In genomic region chr6:110949679-110950285, GRCh38 we compare ENCODE assay signal across 8 cellular contexts. TPM values are rescaled to one million over a fixed set of nuclear protein-coding genes. Genes with fewer than 3 reads are reported as not detected.
DNase-seq lines count a peak whose midpoint lies in the region; ATAC-seq, FAIRE-seq and TF ChIP-seq lines count a peak whose summit lies in the region.

No MANE protein-coding gene starts in this region.

- CTCF ChIA-PET in IMR-90 (lab: Yijun Ruan, JAX) (interaction anchor here (1.0 to 1.6 kb wide), 5 partner anchors 9 to 421 kb away, joined by 3 to 7 read pairs (median 4); partner anchors contain the start of gene GTF3C6), HepG2 (lab: Yijun Ruan, JAX; ENCODE audit: low intra/inter-chr PET ratio, low total read pairs) (interaction anchor here (1.2 kb wide), 2 partner anchors 268 to 422 kb away, joined by 4 to 6 read pairs; no protein-coding TSS in a partner anchor)

- H3K9me3 ChIP-seq in IMR-90 (ENCODE audit: control insufficient read depth, insufficient read depth, low read length) (no peaks in the 10 kb centered on the region), adipocyte (ENCODE audit: control insufficient read depth, low read length) (no peaks in the 10 kb centered on the region), HepG2 (ENCODE audit: low read length) (no peaks in the 10 kb centered on the region)

- DNase-seq in IMR-90 = peak; percentile 54
- DNase-seq in adipocyte (ENCODE audit: low read depth) = peak; percentile 86
- no peak for DNase-seq in HepG2 (ENCODE audit: low spot score)
- DNase-seq in mucosa of gallbladder (ENCODE audit: low spot score) = no peak

- H3K4me1 ChIP-seq in IMR-90 (ENCODE audit: control insufficient read depth, insufficient read depth, low read length) (peaks cover 15% of the 10 kb centered on the region), adipocyte (ENCODE audit: control insufficient read depth, insufficient read depth, low read length) (peaks cover 18% of the 10 kb centered on the region), HepG2 (ENCODE audit: insufficient read depth, low read length) (peaks cover 45% of the 10 kb centered on the region)

- TF ChIP-seq POLR2A in IMR-90 (IDR thresholded peaks at IDR 0.05; ENCODE audit: low read depth, low read length) = no peak
- no peak for TF ChIP-seq POLR2A in HepG2 (IDR thresholded peaks at IDR 0.05; ENCODE audit: insufficient read depth in 1 of 2, low read depth in 2 of 2, low read length in 2 of 2)

- no peak overlapping the region for H3K56ac ChIP-seq in IMR-90 (ENCODE audit: extremely low read depth, insufficient read depth, low read length)

- H2BK120ac ChIP-seq in IMR-90 (ENCODE audit: low read depth, low read length) = peak overlapping the region; percentile 41; the same call in 1 of the 2 replicates

- no peaks in the 10 kb centered on the region for H4K20me1 ChIP-seq in IMR-90 (ENCODE audit: insufficient read depth, low read length)
- H4K20me1 ChIP-seq in HepG2 (ENCODE audit: insufficient read depth, low read length) = no peaks in the 10 kb centered on the region

- no peak overlapping the region for H3K18ac ChIP-seq in IMR-90 (ENCODE audit: low read depth, low read length)

- TF ChIP-seq CTCF in C4-2B (conservative IDR thresholded peaks at IDR 0.05) (peak; percentile 72), IMR-90 (conservative IDR thresholded peaks at IDR 0.05; ENCODE audit: low read depth, low read length) (peak; percentile 66), HepG2 (CRISPR knock-in tag; IDR thresholded peaks at IDR 0.05) (peak; percentile 23; the same call in 1 of the 2 replicates)

- no peak overlapping the region for H2BK5ac ChIP-seq in IMR-90 (ENCODE audit: low read depth, low read length, poor library complexity, severe bottlenecking)

- FAIRE-seq in HepG2 (lab: Jason Lieb, UNC) = no peak

- dilution Hi-C loops in IMR-90 (cut with HindIII; ENCODE audit: low sequenced_read_pairs, unreplicated experiment) = no loop called here

- WGBS in IMR-90 (ENCODE audit: extremely low coverage in 2 of 2, insufficient read length in 1 of 2), 2 experiments = no CpG with 5 or more reads among the region's 8 CpGs
- 58% methylated on average over 8 of the region's 8 CpGs for WGBS in HepG2 (ENCODE audit: low lambda C conversion rate)

- ATAC-seq in IMR-90 (ENCODE audit: low read depth) (no peak), HepG2 (no peak), GM19328 (IDR thresholded peaks at IDR 0.05; ENCODE audit: unreplicated experiment) (no peak), HG02588 (IDR thresholded peaks at IDR 0.05; ENCODE audit: unreplicated experiment) (no peak), HG03196 (IDR thresholded peaks at IDR 0.05; ENCODE audit: unreplicated experiment) (no peak)

- no peak overlapping the region; the same call in 1 of the 2 replicates for H2BK20ac ChIP-seq in IMR-90 (ENCODE audit: low read depth, low read length)

- H3K27me3 ChIP-seq in IMR-90 (ENCODE audit: control insufficient read depth, insufficient read depth, low read length) = no peaks in the 10 kb centered on the region
- H3K27me3 ChIP-seq in adipocyte (replicated peaks; ENCODE audit: control insufficient read depth, insufficient read depth, low read length) = no peaks in the 10 kb centered on the region
- H3K27me3 ChIP-seq in HepG2 (ENCODE audit: control insufficient read depth in 1 of 2, insufficient read depth in 2 of 2, low read length in 2 of 2) = no peaks in the 10 kb centered on the region

- peak overlapping the region; percentile 52 for H2AK9ac ChIP-seq in IMR-90 (replicated peaks; ENCODE audit: low read depth, low read length, poor library complexity)

- H4K91ac ChIP-seq in IMR-90 (ENCODE audit: insufficient read depth, low read depth, low read length) = no peak overlapping the region

- no peak overlapping the region for H3K23ac ChIP-seq in IMR-90 (ENCODE audit: low read depth, low read length)

- no peaks in the 10 kb centered on the region for H3K36me3 ChIP-seq in IMR-90 (ENCODE audit: control insufficient read depth, insufficient read depth, low read length)
- H3K36me3 ChIP-seq in adipocyte (ENCODE audit: control insufficient read depth, insufficient read depth, low read length, severe bottlenecking) = no peaks in the 10 kb centered on the region
- no peaks in the 10 kb centered on the region for H3K36me3 ChIP-seq in HepG2 (replicated peaks in 1 of 2; ENCODE audit: control insufficient read depth in 1 of 2, insufficient read depth in 2 of 2, low read length in 2 of 2)

- H3K79me1 ChIP-seq in IMR-90 (ENCODE audit: low read depth in 1 of 2, low read length in 2 of 2) = no peaks in the 10 kb centered on the region

- in situ Hi-C loops in IMR-90 (cut with MboI; ENCODE audit: low sequenced_read_pairs) = loop anchor here (5.0 to 10.0 kb wide), 3 partner anchors 72 to 425 kb away; no protein-coding TSS in a partner anchor
- in situ Hi-C loops in HepG2 (cut with HindIII; ENCODE audit: extremely low pct_ligation_motif_present, low pct_unique_long_range_greater_than_20kb) = no loop called here

- H3K79me2 ChIP-seq in HepG2 (ENCODE audit: insufficient read depth, low read length) = no peaks in the 10 kb centered on the region

- H3K4ac ChIP-seq in IMR-90 (ENCODE audit: low read depth, low read length) = no peak overlapping the region; the same call in 1 of the 2 replicates

- peak overlapping the region; percentile 41 for H3K27ac ChIP-seq in C4-2B
- H3K27ac ChIP-seq in IMR-90 (ENCODE audit: insufficient read depth, low read length) = no peak overlapping the region
- no peak overlapping the region for H3K27ac ChIP-seq in HepG2 (ENCODE audit: extremely low read length, insufficient read depth, low read length)

- no peaks in the 10 kb centered on the region for H3K9me1 ChIP-seq in IMR-90 (ENCODE audit: insufficient read depth, low read length)

- H2AK5ac ChIP-seq in IMR-90 (ENCODE audit: low read depth, low read length) = peak overlapping the region; percentile 70; the same call in 1 of the 2 replicates

- no peak overlapping the region for H3K9ac ChIP-seq in IMR-90 (ENCODE audit: low read depth, low read length)
- peak overlapping the region; percentile 29 for H3K9ac ChIP-seq in adipocyte (ENCODE audit: low read length)
- H3K9ac ChIP-seq in HepG2 (ENCODE audit: insufficient read depth, low read depth, low read length) = no peak overlapping the region

- TF ChIP-seq RAD21 in IMR-90 (IDR thresholded peaks at IDR 0.05; ENCODE audit: low read length) (peak; percentile 53), HepG2 (CRISPR knock-in tag; IDR thresholded peaks at IDR 0.05) (no peak)

- peak overlapping the region; percentile 50; the same call in 1 of the 2 replicates for H3K4me2 ChIP-seq in IMR-90 (ENCODE audit: low read depth, low read length)
- peak overlapping the region; percentile 10; the same call in 1 of the 2 replicates for H3K4me2 ChIP-seq in HepG2 (ENCODE audit: low read depth, low read length)

- intact Hi-C loops in IMR-90 (cut with micrococcal nuclease) = loop anchor here (1.0 kb wide), 1 partner anchor 267 kb away; no protein-coding TSS in a partner anchor
- intact Hi-C loops in HepG2 (cut with micrococcal nuclease; ENCODE audit: unreplicated experiment) = loop anchor here (1.0 to 5.0 kb wide), 3 partner anchors 72 to 421 kb away; no protein-coding TSS in a partner anchor

- no peak overlapping the region for H4K5ac ChIP-seq in IMR-90 (ENCODE audit: low read depth, low read length)

- H2BK15ac ChIP-seq in IMR-90 (ENCODE audit: low read depth, low read length) = peak overlapping the region; percentile 74; the same call in 1 of the 3 replicates

- no peak overlapping the region for H3K14ac ChIP-seq in IMR-90 (replicated peaks; ENCODE audit: low read depth, low read length)

- peak overlapping the region in 1 of 2 experiments; percentile 54; a peak in 2 of 4 replicates for H4K8ac ChIP-seq in IMR-90 (ENCODE audit: low read depth in 2 of 2, low read length in 2 of 2)

- H3K4me3 ChIP-seq in IMR-90 (ENCODE audit: insufficient read depth, low read depth, low read length) = no peak overlapping the region
- no peak overlapping the region for H3K4me3 ChIP-seq in adipocyte (ENCODE audit: low read length)
- H3K4me3 ChIP-seq in HepG2 (replicated peaks in 1 of 3; ENCODE audit: insufficient read depth in 1 of 3, low read depth in 2 of 3, low read length in 3 of 3) = no peak overlapping the region

- TF ChIP-seq EP300 in HepG2 (IDR thresholded peaks at IDR 0.05; ENCODE audit: low read depth in 2 of 2, low read length in 2 of 2) (no peak), HepG2 (CRISPR knock-in tag; IDR thresholded peaks at IDR 0.05; ENCODE audit: borderline replicate concordance) (no peak)

- no peak overlapping the region for H2AFZ ChIP-seq in IMR-90 (replicated peaks; ENCODE audit: low read length, poor library complexity)
- H2AFZ ChIP-seq in HepG2 (ENCODE audit: low read length) = no peak overlapping the region

- BruUV-seq in IMR-90 (replicated peaks; lab: Mats Ljungman, UMichigan) (no TSS peak), HepG2 (replicated peaks; lab: Mats Ljungman, UMichigan) (no TSS peak)

- POLR2A ChIA-PET in IMR-90 (lab: Charles Lee; ENCODE audit: unreplicated experiment) = no interaction called here
- POLR2A ChIA-PET in HepG2 (lab: Yijun Ruan, JAX) = interaction anchor here (1.4 kb wide), 2 partner anchors 73 to 267 kb away, joined by 4 read pairs; no protein-coding TSS in a partner anchor

RNA-seq across cellular contexts. Expression of gene GTF3C6, which starts 8.7 kb away (rescaled TPM):
- 10.4 and 42.5 TPM in 2 replicates for total RNA-seq in IMR-90 (2012; rRNA removed)
- 32.5 and 40.5 TPM in 2 replicates for polyA plus RNA-seq in IMR-90 (2012; rRNA removed)
- polyA plus RNA-seq in IMR-90 (2012; cell fraction: cytosol; rRNA removed) = 4.0 and 10.3 TPM in 2 replicates
- 0.53 and 4.8 TPM in 2 replicates for polyA plus RNA-seq in IMR-90 (2012; cell fraction: nucleus; rRNA removed; ENCODE audit: low replicate concordance)
- total RNA-seq in HepG2 (2016; rRNA removed; fragmentation: Illumina TruSeq; extraction: Trizol) = 160 and 195 TPM in 2 replicates
- 144 and 180 TPM in 2 replicates for total RNA-seq in HepG2 (2016; cell fraction: cytosol; rRNA removed; fragmentation: Illumina TruSeq; extraction: Trizol; ENCODE audit: low read depth)
- total RNA-seq in HepG2 (2016; cell fraction: insoluble cytoplasmic fraction; rRNA removed; fragmentation: Illumina TruSeq; extraction: Trizol) = 161 and 199 TPM in 2 replicates
- 230 and 276 TPM in 2 replicates for total RNA-seq in HepG2 (2016; cell fraction: membrane; rRNA removed; fragmentation: Illumina TruSeq; extraction: Trizol)
- 55.6 and 59.8 TPM in 2 replicates for total RNA-seq in HepG2 (2016; cell fraction: nucleus; rRNA removed; fragmentation: Illumina TruSeq; extraction: Trizol)
- 19.3 and 21.6 TPM in 2 replicates for polyA plus RNA-seq in HepG2 (2011; rRNA removed)
- polyA plus RNA-seq in HepG2 (2011; cell fraction: cytosol; rRNA removed) = 12.0 and 21.0 TPM in 2 replicates
- polyA plus RNA-seq in HepG2 (2011; cell fraction: nucleus; rRNA removed) = 4.4 and 8.4 TPM in 2 replicates
- polyA plus RNA-seq in HepG2 (2012) = 77.9 and 114 TPM in 2 replicates
- polyA plus RNA-seq in HepG2 (2016; cell fraction: cytosol; fragmentation: Illumina TruSeq; extraction: Trizol; ENCODE audit: low read depth) = 218 and 250 TPM in 2 replicates
- polyA plus RNA-seq in HepG2 (2016; cell fraction: insoluble cytoplasmic fraction; fragmentation: Illumina TruSeq; extraction: Trizol; ENCODE audit: low read depth) = 229 and 233 TPM in 2 replicates
- polyA plus RNA-seq in HepG2 (2016; cell fraction: membrane; fragmentation: Illumina TruSeq; extraction: Trizol; ENCODE audit: low read depth) = 267 and 309 TPM in 2 replicates
- polyA plus RNA-seq in HepG2 (2016; cell fraction: nucleus; fragmentation: Illumina TruSeq; extraction: Trizol; ENCODE audit: insufficient read depth, low read depth) = 100 and 108 TPM in 2 replicates
- polyA minus RNA-seq in HepG2 (2011; rRNA and poly(A)+ RNA removed; ENCODE audit: low replicate concordance) = 1.5 and 1.7 TPM in 2 replicates
- polyA minus RNA-seq in HepG2 (2011; cell fraction: cytosol; rRNA and poly(A)+ RNA removed) = 16.9 and 21.8 TPM in 2 replicates
- polyA minus RNA-seq in HepG2 (2011; cell fraction: nucleus; rRNA and poly(A)+ RNA removed) = 12.1 and 14.3 TPM in 2 replicates
- total RNA-seq in mucosa of gallbladder = 137 TPM

RNA-seq across cellular contexts. Expression of gene RPF2, which starts 32.1 kb away (rescaled TPM):
- 17.7 and 38.3 TPM in 2 replicates for total RNA-seq in IMR-90 (2012; rRNA removed)
- polyA plus RNA-seq in IMR-90 (2012; rRNA removed) = 13.6 and 18.9 TPM in 2 replicates
- polyA plus RNA-seq in IMR-90 (2012; cell fraction: cytosol; rRNA removed) = 1.9 and 3.7 TPM in 2 replicates
- polyA plus RNA-seq in IMR-90 (2012; cell fraction: nucleus; rRNA removed; ENCODE audit: low replicate concordance) = 0.61 and 6.6 TPM in 2 replicates
- total RNA-seq in HepG2 (2016; rRNA removed; fragmentation: Illumina TruSeq; extraction: Trizol) = 45.6 and 70.4 TPM in 2 replicates
- 7.5 and 10.3 TPM in 2 replicates for total RNA-seq in HepG2 (2016; cell fraction: cytosol; rRNA removed; fragmentation: Illumina TruSeq; extraction: Trizol; ENCODE audit: low read depth)
- total RNA-seq in HepG2 (2016; cell fraction: insoluble cytoplasmic fraction; rRNA removed; fragmentation: Illumina TruSeq; extraction: Trizol) = 46.1 and 74.5 TPM in 2 replicates
- total RNA-seq in HepG2 (2016; cell fraction: membrane; rRNA removed; fragmentation: Illumina TruSeq; extraction: Trizol) = 12.2 and 13.3 TPM in 2 replicates
- total RNA-seq in HepG2 (2016; cell fraction: nucleus; rRNA removed; fragmentation: Illumina TruSeq; extraction: Trizol) = 25.9 and 26.1 TPM in 2 replicates
- 18.4 and 25.1 TPM in 2 replicates for polyA plus RNA-seq in HepG2 (2011; rRNA removed)
- polyA plus RNA-seq in HepG2 (2011; cell fraction: cytosol; rRNA removed) = 9.2 and 16.9 TPM in 2 replicates
- polyA plus RNA-seq in HepG2 (2011; cell fraction: nucleus; rRNA removed) = 4.1 and 5.4 TPM in 2 replicates
- polyA plus RNA-seq in HepG2 (2012) = 31.2 and 39.1 TPM in 2 replicates
- 7.0 TPM in 2 replicates for polyA plus RNA-seq in HepG2 (2016; cell fraction: cytosol; fragmentation: Illumina TruSeq; extraction: Trizol; ENCODE audit: low read depth)
- 82.3 and 82.7 TPM in 2 replicates for polyA plus RNA-seq in HepG2 (2016; cell fraction: insoluble cytoplasmic fraction; fragmentation: Illumina TruSeq; extraction: Trizol; ENCODE audit: low read depth)
- 8.1 and 10.1 TPM in 2 replicates for polyA plus RNA-seq in HepG2 (2016; cell fraction: membrane; fragmentation: Illumina TruSeq; extraction: Trizol; ENCODE audit: low read depth)
- polyA plus RNA-seq in HepG2 (2016; cell fraction: nucleus; fragmentation: Illumina TruSeq; extraction: Trizol; ENCODE audit: insufficient read depth, low read depth) = 33.0 and 37.1 TPM in 2 replicates
- polyA minus RNA-seq in HepG2 (2011; rRNA and poly(A)+ RNA removed; ENCODE audit: low replicate concordance) = 7.1 and 8.2 TPM in 2 replicates
- 11.4 and 13.3 TPM in 2 replicates for polyA minus RNA-seq in HepG2 (2011; cell fraction: cytosol; rRNA and poly(A)+ RNA removed)
- polyA minus RNA-seq in HepG2 (2011; cell fraction: nucleus; rRNA and poly(A)+ RNA removed) = 25.5 and 25.9 TPM in 2 replicates
- 22.8 TPM for total RNA-seq in mucosa of gallbladder

Comparison
In these comparisons a context has a peak if more than half of its experiments do, and no peak if none do; other contexts are left out.
1. DNase-seq: peak in IMR-90 (single experiment) and adipocyte (single experiment); none in HepG2 (single experiment) and mucosa of gallbladder (single experiment).
2. Peak in every context shown above with its lines, with median percentiles within 50 percentile points of each other: CTCF ChIP-seq.